In the genomic region with DNA sequence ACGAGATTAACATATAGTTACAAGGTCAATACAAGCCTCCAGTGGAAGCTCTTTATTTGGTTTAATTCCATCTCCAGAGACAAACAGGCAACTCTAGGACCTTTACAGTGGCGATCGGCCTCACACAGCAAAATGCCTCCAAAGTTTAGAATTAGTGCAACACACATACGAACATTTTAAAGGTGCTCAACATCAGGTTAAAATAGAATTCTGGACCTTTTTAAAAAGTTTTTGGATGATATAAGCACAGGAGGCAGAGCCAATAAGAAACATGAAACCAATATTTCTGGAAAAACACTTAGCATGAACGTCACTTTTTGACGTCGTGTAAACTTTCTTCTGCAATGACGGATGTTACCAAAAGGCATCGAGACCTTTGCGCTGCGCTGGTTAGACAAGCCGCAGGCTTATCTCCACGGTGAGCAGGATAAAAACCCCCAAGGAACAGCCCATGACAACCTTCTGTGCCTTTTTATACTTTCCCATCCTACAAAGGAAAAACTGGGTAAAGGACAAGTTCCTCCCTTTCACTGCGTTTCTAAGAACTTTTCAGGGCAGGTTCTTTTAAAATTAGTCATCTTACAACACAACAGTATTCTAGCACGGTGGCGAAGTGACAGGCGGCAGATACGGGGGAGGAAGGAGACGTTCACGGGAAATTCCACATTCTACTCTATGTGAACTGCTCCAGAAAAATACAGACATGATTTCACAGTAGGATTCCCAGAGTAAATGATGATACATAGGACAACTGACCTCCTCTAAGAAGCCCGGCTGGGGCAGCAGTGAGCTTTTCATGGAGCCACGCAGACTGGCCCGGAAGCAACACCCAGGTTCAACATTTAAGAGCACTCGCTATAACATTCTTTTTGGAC, we compare ENCODE assay signal across 8 cellular contexts. TPM values are rescaled to one million over a fixed set of nuclear protein-coding genes. Genes with fewer than 3 reads are reported as not detected.
A peak's percentile ranks its signal among the peaks of the same experiment; 100 is the strongest.
DNase-seq lines count a peak whose midpoint lies in the region; ATAC-seq and TF ChIP-seq lines count a peak whose summit lies in the region.

No MANE protein-coding gene starts in this region.

- H3K9me3 Mint-ChIP-seq in activated CD4-positive, alpha-beta T cell treated with anti-CD3 and anti-CD28 coated beads, Interleukin-2, amount 10 ng/mL, durations not matched to agents 24 days and 14 days = no peaks in the 10 kb centered on the region

- H3K9me3 ChIP-seq in esophagus (ENCODE audit: control insufficient read depth in 2 of 2, insufficient read depth in 1 of 2, low read depth in 1 of 2, low read length in 1 of 2) = no peaks in the 10 kb centered on the region
- no peaks in the 10 kb centered on the region for H3K9me3 ChIP-seq in smooth muscle cell (replicated peaks; ENCODE audit: low read depth)

- peaks cover 4 to 9% of the 10 kb centered on the region in 2 donors for H3K4me1 ChIP-seq in esophagus (ENCODE audit: control insufficient read depth in 2 of 2, insufficient read depth in 2 of 2, low read length in 1 of 2)
- peaks cover 23% of the 10 kb centered on the region for H3K4me1 ChIP-seq in smooth muscle cell (ENCODE audit: low read depth)

- H3K79me2 ChIP-seq in smooth muscle cell (ENCODE audit: low read depth) = no peaks in the 10 kb centered on the region

- H3K27ac ChIP-seq in esophagus (ENCODE audit: low read depth in 2 of 2, low read length in 1 of 2) = peak overlapping the region; percentile 85 to 97
- H3K27ac ChIP-seq in smooth muscle cell (ENCODE audit: low read depth) = peak overlapping the region; percentile 73

- peak overlapping the region; percentile 13 for H3K9ac ChIP-seq in smooth muscle cell (ENCODE audit: low read depth)

- H3K36me3 ChIP-seq in esophagus (ENCODE audit: control insufficient read depth in 2 of 2, insufficient read depth in 2 of 2, low read length in 1 of 2) (peaks cover 2 to 7% of the 10 kb centered on the region in 2 donors), smooth muscle cell (ENCODE audit: low read depth) (no peaks in the 10 kb centered on the region)

- peak overlapping the region; percentile 98 for H3K27ac Mint-ChIP-seq in activated CD4-positive, alpha-beta T cell treated with anti-CD3 and anti-CD28 coated beads, Interleukin-2, amount 10 ng/mL, durations not matched to agents 24 days and 14 days

- H4K20me1 ChIP-seq in smooth muscle cell (ENCODE audit: low read depth) = no peaks in the 10 kb centered on the region

- H3K4me1 Mint-ChIP-seq in activated CD4-positive, alpha-beta T cell treated with anti-CD3 and anti-CD28 coated beads, Interleukin-2, amount 10 ng/mL, durations not matched to agents 24 days and 14 days = peaks cover 76% of the 10 kb centered on the region

- H3K27me3 Mint-ChIP-seq in activated CD4-positive, alpha-beta T cell treated with anti-CD3 and anti-CD28 coated beads, Interleukin-2, amount 10 ng/mL, durations not matched to agents 24 days and 14 days = no peaks in the 10 kb centered on the region

- 56% methylated on average over 24 of the region's 24 CpGs for WGBS in esophagus, 2 donors
- WGBS in smooth muscle cell (ENCODE audit: low lambda C conversion rate) = 50% methylated on average over 24 of the region's 24 CpGs

- H3K36me3 Mint-ChIP-seq in activated CD4-positive, alpha-beta T cell treated with anti-CD3 and anti-CD28 coated beads, Interleukin-2, amount 10 ng/mL, durations not matched to agents 24 days and 14 days (ENCODE audit: low read depth) = peaks cover 48% of the 10 kb centered on the region

- H3K4me3 Mint-ChIP-seq in activated CD4-positive, alpha-beta T cell treated with anti-CD3 and anti-CD28 coated beads, Interleukin-2, amount 10 ng/mL, durations not matched to agents 24 days and 14 days = peak overlapping the region; percentile 83

- ATAC-seq in GM19035 (IDR thresholded peaks at IDR 0.05; ENCODE audit: unreplicated experiment) = no peak

- H3K27me3 ChIP-seq in esophagus (ENCODE audit: control insufficient read depth in 1 of 2, insufficient read depth in 2 of 2, low read length in 2 of 2) (no peaks in the 10 kb centered on the region), smooth muscle cell (ENCODE audit: low read depth) (no peaks in the 10 kb centered on the region)

- H3K4me3 ChIP-seq in esophagus (ENCODE audit: low read depth in 1 of 2, low read length in 2 of 2) (no peak overlapping the region), smooth muscle cell (no peak overlapping the region)

- no peaks in the 10 kb centered on the region for H3F3A ChIP-seq in smooth muscle cell (ENCODE audit: low read depth)

- H3K4me2 ChIP-seq in smooth muscle cell = peak overlapping the region; percentile 82

- peak; percentile 10 for TF ChIP-seq CTCF in smooth muscle cell (IDR thresholded peaks at IDR 0.05; ENCODE audit: borderline replicate concordance, insufficient read depth, poor library complexity, severe bottlenecking)

- H2AFZ ChIP-seq in smooth muscle cell (ENCODE audit: low read depth) = no peak overlapping the region

- intact Hi-C loops in activated CD4-positive, alpha-beta T cell treated with anti-CD3 and anti-CD28 coated beads, Interleukin-2, amount 10 ng/mL, durations not matched to agents 24 days and 14 days (cut with micrococcal nuclease) = loop anchor here (1.0 to 10.0 kb wide), 8 partner anchors 45 to 1390 kb away; partner anchors contain the start of genes FAM78A and TOR1A

- peak; percentile 51 for DNase-seq in activated gamma-delta T cell treated with Interleukin-2 at 50 U/mL for 16 hours
- DNase-seq in activated gamma-delta T cell (lab: John Stamatoyannopoulos, UW) = no peak
- DNase-seq in activated CD4-positive, alpha-beta T cell treated with anti-CD3 and anti-CD28 coated beads, Interleukin-2, amount 10 ng/mL, durations not matched to agents 24 days and 14 days = peak; percentile 92
- no peak for DNase-seq in smooth muscle cell (lab: John Stamatoyannopoulos, UW; ENCODE audit: unreplicated experiment)
- no peak for DNase-seq in NCI-H524 treated with DMSO at 0.1 percent for 48 hours (lab: John Stamatoyannopoulos, UW)
- no peak for DNase-seq in NCI-H1694 (lab: John Stamatoyannopoulos, UW)

RNA-seq across cellular contexts. Expression of gene USP20, which starts 52.2 kb away (rescaled TPM):
- total RNA-seq in activated CD4-positive, alpha-beta T cell treated with anti-CD3 and anti-CD28 coated beads, Interleukin-2, amount 10 ng/mL, durations not matched to agents 24 days and 14 days = 44.3 and 47.2 TPM in 2 replicates
- polyA plus RNA-seq in esophagus = 10 to 100 TPM; 15.1 to 20.7 TPM
- total RNA-seq in smooth muscle cell = 14.6 and 22.3 TPM in 2 replicates
- polyA plus RNA-seq in smooth muscle cell = 29.7 and 35.7 TPM in 2 replicates

RNA-seq across cellular contexts. Expression of gene C9orf78, which starts 52.4 kb away (rescaled TPM):
- 59.9 and 60.9 TPM in 2 replicates for total RNA-seq in activated CD4-positive, alpha-beta T cell treated with anti-CD3 and anti-CD28 coated beads, Interleukin-2, amount 10 ng/mL, durations not matched to agents 24 days and 14 days
- polyA plus RNA-seq in esophagus (10 to 100 TPM; 21.9 to 39.5 TPM), smooth muscle cell (53.8 and 78.0 TPM in 2 replicates)
- 38.0 and 42.3 TPM in 2 replicates for total RNA-seq in smooth muscle cell

Comparison
In these comparisons a context has a peak if more than half of its experiments do, and no peak if none do; other contexts are left out.
1. DNase-seq: peak in activated gamma-delta T cell treated with Interleukin-2 at 50 U/mL for 16 hours (single experiment) and activated CD4-positive, alpha-beta T cell treated with anti-CD3 and anti-CD28 coated beads, Interleukin-2, amount 10 ng/mL, durations not matched to agents 24 days and 14 days (single experiment); none in activated gamma-delta T cell (single experiment), smooth muscle cell (single experiment), NCI-H524 treated with DMSO at 0.1 percent for 48 hours (single experiment) and NCI-H1694 (single experiment).